Comparison of ENCODE assay signal across 8 cellular contexts in genomic region chr13:98484289-98485219, GRCh38.
A peak's percentile ranks its signal among the peaks of the same experiment; 100 is the strongest.
DNase-seq lines count a peak whose midpoint lies in the region; ATAC-seq and TF ChIP-seq lines count a peak whose summit lies in the region.

No MANE protein-coding gene starts in this region.

- H3K4me3 ChIP-seq in ectodermal cell (ENCODE audit: insufficient read depth, low read depth, low read length) (peak overlapping the region; percentile 1), lung (no peak overlapping the region)

- H3K4me1 ChIP-seq in ectodermal cell (ENCODE audit: control insufficient read depth, insufficient read depth, low read length) (peaks cover 45% of the 10 kb centered on the region), lung (ENCODE audit: control insufficient read depth in 2 of 2, insufficient read depth in 2 of 2, low read length in 2 of 2) (peaks cover 38 to 41% of the 10 kb centered on the region in 2 donors)

- peak overlapping the region; percentile 76 to 97 (median 93) for H3K27ac Mint-ChIP-seq in CD14-positive monocyte

- H3K27ac ChIP-seq in ectodermal cell (ENCODE audit: insufficient read depth, low read depth, low read length, poor library complexity, severe bottlenecking): peak overlapping the region; percentile 88
- H3K27ac ChIP-seq in lung (ENCODE audit: low read depth in 1 of 2, low read length in 1 of 2): peak overlapping the region; percentile 65 to 86

- H3K36me3 Mint-ChIP-seq in CD14-positive monocyte: peaks cover 34 to 42% of the 10 kb centered on the region in 2 donors

- H3K9me3 ChIP-seq in ectodermal cell (ENCODE audit: control insufficient read depth, low read length) (no peaks in the 10 kb centered on the region), lung (ENCODE audit: control insufficient read depth in 2 of 2, insufficient read depth in 1 of 2, low read length in 1 of 2) (no peaks in the 10 kb centered on the region)

- peak; percentile 85 for ATAC-seq in lung (ENCODE audit: insufficient read depth, low FRiP score)

- no peaks in the 10 kb centered on the region for H3K36me3 ChIP-seq in ectodermal cell (ENCODE audit: control insufficient read depth, insufficient read depth, low read length)
- peaks cover 0 to 2% of the 10 kb centered on the region in 2 donors for H3K36me3 ChIP-seq in lung (ENCODE audit: control insufficient read depth in 2 of 2, insufficient read depth in 2 of 2, low read length in 2 of 2)

- peak overlapping the region in 1 of 2 donors; percentile 76 for H3K4me3 Mint-ChIP-seq in CD14-positive monocyte

- H3K27me3 ChIP-seq in ectodermal cell (ENCODE audit: control insufficient read depth, insufficient read depth, low read length, poor library complexity, severe bottlenecking) (no peaks in the 10 kb centered on the region), lung (ENCODE audit: control insufficient read depth, insufficient read depth) (no peaks in the 10 kb centered on the region)

- H3K27me3 Mint-ChIP-seq in CD14-positive monocyte (ENCODE audit: low read depth in 3 of 3): peaks cover 0 to 8% (median 0%) of the 10 kb centered on the region in 3 donors

- H3K9me3 Mint-ChIP-seq in CD14-positive monocyte: no peaks in the 10 kb centered on the region

- DNase-seq in CD14-positive monocyte (ENCODE audit: low spot score): peak; percentile 98
- peak; percentile 49 for DNase-seq in GOT3 (lab: John Stamatoyannopoulos, UW)
- DNase-seq in NCI-H2196 treated with DMSO at 0.1 percent for 48 hours (lab: John Stamatoyannopoulos, UW; ENCODE audit: unreplicated experiment): peak; percentile 44
- peak; percentile 69 for DNase-seq in activated CD4-positive, alpha-beta T cell treated with anti-CD3 and anti-CD28 coated beads, Interleukin-2, amount 50 U/mL, for 1 hour
- DNase-seq in lung (ENCODE audit: low spot score): peak; percentile 92
- peak; percentile 51 for DNase-seq in stimulated activated CD8-positive, alpha-beta memory T cell treated with anti-CD3 and anti-CD28 coated beads, Interleukin-12 subunit alpha, Interleukin-12 subunit beta, amount 100 ng/mL, for 4 hours (ENCODE audit: low read depth)
- no peak for DNase-seq in NCI-H1436 (lab: John Stamatoyannopoulos, UW)

- intact Hi-C loops in CD14-positive monocyte (cut with micrococcal nuclease): no loop called here

- TF ChIP-seq CTCF in CD14-positive monocyte (IDR thresholded peaks at IDR 0.05) (no peak), lung (IDR thresholded peaks at IDR 0.05; ENCODE audit: control extremely low read depth, extremely low read depth) (no peak)

- WGBS in ectodermal cell, 2 experiments: 25 to 28% methylated on average over 21 of the region's 21 CpGs
- WGBS in lung, 2 donors: 23 to 37% methylated on average over 21 of the region's 21 CpGs

- H3K4me1 Mint-ChIP-seq in CD14-positive monocyte: peaks cover 40% of the 10 kb centered on the region
